Comparison of ENCODE assay signal across 8 cellular contexts in the genomic region with DNA sequence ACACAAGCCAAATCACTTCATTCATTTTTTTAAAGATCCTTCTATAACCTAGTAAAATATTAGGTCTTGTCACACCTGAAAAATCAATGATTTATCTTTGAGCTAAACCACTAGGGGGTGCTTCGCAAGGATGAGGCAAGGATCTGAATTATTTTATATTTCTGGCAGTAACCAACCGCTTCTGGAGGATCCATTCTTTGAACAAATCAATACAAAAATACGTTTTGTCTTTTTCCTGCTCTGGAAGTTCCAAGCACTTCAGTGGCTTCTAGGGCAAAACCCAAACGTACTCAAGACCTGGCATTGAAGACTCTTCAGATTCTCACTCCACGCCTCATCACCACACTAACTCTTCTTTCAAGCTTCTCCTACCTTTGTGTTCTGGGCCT. TPM values are rescaled to one million over a fixed set of nuclear protein-coding genes. Genes with fewer than 3 reads are reported as not detected.
DNase-seq lines count a peak whose midpoint lies in the region; ATAC-seq, FAIRE-seq and TF ChIP-seq lines count a peak whose summit lies in the region.

No MANE protein-coding gene starts in this region.

- H3K4me3 ChIP-seq in ACC112 (ENCODE audit: low read depth, low read length) (peak overlapping the region; percentile 94), GM12865 (ENCODE audit: low read depth, low read length) (peak overlapping the region; percentile 95), HepG2 (replicated peaks in 1 of 3; ENCODE audit: insufficient read depth in 1 of 3, low read depth in 2 of 3, low read length in 3 of 3) (peak overlapping the region; percentile 79 to 85 (median 84)), upper lobe of left lung (peak overlapping the region; percentile 55 to 89 (median 67))

- peak overlapping the region; percentile 80 for H3K4me2 ChIP-seq in HepG2 (ENCODE audit: low read depth, low read length)

- TF ChIP-seq CTCF in GM12865 (IDR thresholded peaks at IDR 0.05; ENCODE audit: insufficient read depth, low read depth, low read length, missing control alignments) (peak; percentile 57), HepG2 (CRISPR knock-in tag; IDR thresholded peaks at IDR 0.05) (peak; percentile 57), upper lobe of left lung (IDR thresholded peaks at IDR 0.05) (peak; percentile 12 to 55 (median 35))

- TF ChIP-seq POLR2A in HepG2 (IDR thresholded peaks at IDR 0.05; ENCODE audit: insufficient read depth in 1 of 2, low read depth in 2 of 2, low read length in 2 of 2) (no peak), upper lobe of left lung (IDR thresholded peaks at IDR 0.05) (no peak)

- POLR2A ChIA-PET in HepG2 (lab: Yijun Ruan, JAX), result interaction anchor here (0.9 to 2.4 kb wide), 10 partner anchors 12 to 872 kb away, joined by 3 to 19 read pairs (median 4); partner anchors contain the start of genes FAM43A and PPP1R2

- intact Hi-C loops in HepG2 (cut with micrococcal nuclease; ENCODE audit: unreplicated experiment), result loop anchor here (1.0 kb wide), 1 partner anchor 435 kb away; no protein-coding TSS in a partner anchor

- peak overlapping the region; percentile 89 for H3K27ac ChIP-seq in ACC112 (ENCODE audit: low read depth, low read length)
- H3K27ac ChIP-seq in HepG2 (ENCODE audit: extremely low read length, insufficient read depth, low read length), result peak overlapping the region; percentile 81
- peak overlapping the region; percentile 79 to 93 (median 88) for H3K27ac ChIP-seq in upper lobe of left lung

- DNase-seq in GM12865 (ENCODE audit: low read depth), result peak; percentile 53
- DNase-seq in OCI-M1 (lab: John Stamatoyannopoulos, UW), result peak; percentile 42
- DNase-seq in cerebellar cortex (ENCODE audit: low spot score), result peak; percentile 47
- peak; percentile 28 for DNase-seq in HepG2 (ENCODE audit: low spot score)
- DNase-seq in upper lobe of left lung, result no peak
- DNase-seq in NCI-H128 (lab: John Stamatoyannopoulos, UW; ENCODE audit: unreplicated experiment), result no peak

- no peak for FAIRE-seq in HepG2 (lab: Jason Lieb, UNC)

- in situ Hi-C loops in HepG2 (cut with HindIII; ENCODE audit: extremely low pct_ligation_motif_present, low pct_unique_long_range_greater_than_20kb), result loop anchor here (5.0 kb wide), 1 partner anchor 586 kb away; no protein-coding TSS in a partner anchor

- CTCF ChIA-PET in HepG2 (lab: Yijun Ruan, JAX; ENCODE audit: low intra/inter-chr PET ratio, low total read pairs), result interaction anchor here (0.7 to 2.1 kb wide), 4 partner anchors 11 to 600 kb away, joined by 3 to 16 read pairs (median 4); no protein-coding TSS in a partner anchor

- BruUV-seq in HepG2 (replicated peaks; lab: Mats Ljungman, UMichigan), result TSS peak; percentile 65

- no peak for TF ChIP-seq EP300 in HepG2 (IDR thresholded peaks at IDR 0.05; ENCODE audit: low read depth in 2 of 2, low read length in 2 of 2)
- no peak for TF ChIP-seq EP300 in HepG2 (CRISPR knock-in tag; IDR thresholded peaks at IDR 0.05; ENCODE audit: borderline replicate concordance)
- TF ChIP-seq EP300 in upper lobe of left lung (IDR thresholded peaks at IDR 0.05), result no peak

- H3K79me2 ChIP-seq in ACC112 (ENCODE audit: control insufficient read depth, insufficient read depth, low read length, unreplicated experiment) (peaks cover 40% of the 10 kb centered on the region), HepG2 (ENCODE audit: insufficient read depth, low read length) (peaks cover 19% of the 10 kb centered on the region)

- no peak for TF ChIP-seq RAD21 in HepG2 (CRISPR knock-in tag; IDR thresholded peaks at IDR 0.05)

- no peaks in the 10 kb centered on the region for H4K20me1 ChIP-seq in HepG2 (ENCODE audit: insufficient read depth, low read length)

- H3K36me3 ChIP-seq in ACC112 (ENCODE audit: insufficient read depth, low read length) (peaks cover 14% of the 10 kb centered on the region; the same call in 1 of the 2 replicates), HepG2 (replicated peaks in 1 of 2; ENCODE audit: control insufficient read depth in 1 of 2, insufficient read depth in 2 of 2, low read length in 2 of 2) (peaks cover 3 to 14% of the 10 kb centered on the region in 2 experiments), upper lobe of left lung (peaks cover 0 to 25% (median 2%) of the 10 kb centered on the region in 4 donors)

- peak overlapping the region; percentile 76 for H3K9ac ChIP-seq in HepG2 (ENCODE audit: insufficient read depth, low read depth, low read length)

- no peaks in the 10 kb centered on the region for H3K9me3 ChIP-seq in HepG2 (ENCODE audit: low read length)
- H3K9me3 ChIP-seq in upper lobe of left lung, result no peaks in the 10 kb centered on the region

- peak; percentile 29 for ATAC-seq in HG03135 (IDR thresholded peaks at IDR 0.05; ENCODE audit: unreplicated experiment)
- ATAC-seq in HepG2, result peak; percentile 33
- ATAC-seq in upper lobe of left lung (ENCODE audit: low FRiP score in 2 of 2), result peak in 1 of 2 donors; percentile 45

- H2AFZ ChIP-seq in ACC112 (ENCODE audit: low read length, unreplicated experiment), result peak overlapping the region; percentile 68
- peak overlapping the region; percentile 20 for H2AFZ ChIP-seq in HepG2 (ENCODE audit: low read length)

- no peaks in the 10 kb centered on the region for H3K27me3 ChIP-seq in ACC112 (ENCODE audit: insufficient read depth, low read length)
- peaks cover 0 to 3% of the 10 kb centered on the region in 2 experiments; a peak in 1 of 5 replicates for H3K27me3 ChIP-seq in HepG2 (ENCODE audit: control insufficient read depth in 1 of 2, insufficient read depth in 2 of 2, low read length in 2 of 2)
- no peaks in the 10 kb centered on the region for H3K27me3 ChIP-seq in upper lobe of left lung

- WGBS in HepG2 (ENCODE audit: low lambda C conversion rate), result under 1% methylated on average over 5 of the region's 5 CpGs
- 1 to 2% methylated on average over 5 of the region's 5 CpGs for WGBS in upper lobe of left lung, 2 donors

- peaks cover 19% of the 10 kb centered on the region for H3K4me1 ChIP-seq in ACC112 (ENCODE audit: control insufficient read depth, insufficient read depth, low read length, unreplicated experiment)
- peaks cover 43% of the 10 kb centered on the region for H3K4me1 ChIP-seq in HepG2 (ENCODE audit: insufficient read depth, low read length)
- H3K4me1 ChIP-seq in upper lobe of left lung, result peaks cover 12 to 23% (median 18%) of the 10 kb centered on the region in 4 donors

RNA-seq across cellular contexts. Expression of gene LSG1, which starts 0.5 kb away (rescaled TPM):
- total RNA-seq in HepG2 (2016; rRNA removed; fragmentation: Illumina TruSeq; extraction: Trizol) (19.3 and 32.1 TPM in 2 replicates), upper lobe of left lung (10 to 100 TPM; 21.6 to 42.6 (median 34.7) TPM)
- total RNA-seq in HepG2 (2016; cell fraction: cytosol; rRNA removed; fragmentation: Illumina TruSeq; extraction: Trizol; ENCODE audit: low read depth), result 3.2 and 3.8 TPM in 2 replicates
- 22.5 and 34.8 TPM in 2 replicates for total RNA-seq in HepG2 (2016; cell fraction: insoluble cytoplasmic fraction; rRNA removed; fragmentation: Illumina TruSeq; extraction: Trizol)
- 6.8 and 8.5 TPM in 2 replicates for total RNA-seq in HepG2 (2016; cell fraction: membrane; rRNA removed; fragmentation: Illumina TruSeq; extraction: Trizol)
- 46.5 and 54.1 TPM in 2 replicates for total RNA-seq in HepG2 (2016; cell fraction: nucleus; rRNA removed; fragmentation: Illumina TruSeq; extraction: Trizol)
- 19.6 and 21.4 TPM in 2 replicates for polyA plus RNA-seq in HepG2 (2011; rRNA removed)
- 7.4 and 8.9 TPM in 2 replicates for polyA plus RNA-seq in HepG2 (2011; cell fraction: cytosol; rRNA removed)
- polyA plus RNA-seq in HepG2 (2011; cell fraction: nucleus; rRNA removed), result 30.7 and 32.0 TPM in 2 replicates
- 10.8 and 12.4 TPM in 2 replicates for polyA plus RNA-seq in HepG2 (2012)
- polyA plus RNA-seq in HepG2 (2016; cell fraction: cytosol; fragmentation: Illumina TruSeq; extraction: Trizol; ENCODE audit: low read depth), result 1.7 and 1.8 TPM in 2 replicates
- 14.0 and 14.1 TPM in 2 replicates for polyA plus RNA-seq in HepG2 (2016; cell fraction: insoluble cytoplasmic fraction; fragmentation: Illumina TruSeq; extraction: Trizol; ENCODE audit: low read depth)
- 2.6 and 3.8 TPM in 2 replicates for polyA plus RNA-seq in HepG2 (2016; cell fraction: membrane; fragmentation: Illumina TruSeq; extraction: Trizol; ENCODE audit: low read depth)
- 79.8 and 79.9 TPM in 2 replicates for polyA plus RNA-seq in HepG2 (2016; cell fraction: nucleus; fragmentation: Illumina TruSeq; extraction: Trizol; ENCODE audit: insufficient read depth, low read depth)
- 28.9 and 136 TPM in 2 replicates for polyA minus RNA-seq in HepG2 (2011; rRNA and poly(A)+ RNA removed; ENCODE audit: low replicate concordance)
- 6.3 and 10.3 TPM in 2 replicates for polyA minus RNA-seq in HepG2 (2011; cell fraction: cytosol; rRNA and poly(A)+ RNA removed)
- 49.8 and 65.3 TPM in 2 replicates for polyA minus RNA-seq in HepG2 (2011; cell fraction: nucleus; rRNA and poly(A)+ RNA removed)

RNA-seq across cellular contexts. Expression of gene FAM43A, which starts 14.2 kb away (rescaled TPM):
- total RNA-seq in HepG2 (2016; rRNA removed; fragmentation: Illumina TruSeq; extraction: Trizol) (0.42 and 0.91 TPM in 2 replicates), upper lobe of left lung (10 to 100 TPM in 5 of 6 donors, 1 to 10 TPM in 1; 7.6 to 32.3 (median 14.4) TPM)
- 0.18 and 0.20 TPM in 2 replicates for total RNA-seq in HepG2 (2016; cell fraction: cytosol; rRNA removed; fragmentation: Illumina TruSeq; extraction: Trizol; ENCODE audit: low read depth)
- 0.55 and 0.93 TPM in 2 replicates for total RNA-seq in HepG2 (2016; cell fraction: insoluble cytoplasmic fraction; rRNA removed; fragmentation: Illumina TruSeq; extraction: Trizol)
- 0.69 and 0.74 TPM in 2 replicates for total RNA-seq in HepG2 (2016; cell fraction: membrane; rRNA removed; fragmentation: Illumina TruSeq; extraction: Trizol)
- total RNA-seq in HepG2 (2016; cell fraction: nucleus; rRNA removed; fragmentation: Illumina TruSeq; extraction: Trizol), result 0.31 and 0.81 TPM in 2 replicates
- polyA plus RNA-seq in HepG2 (2011; rRNA removed), result 1.5 and 1.8 TPM in 2 replicates
- polyA plus RNA-seq in HepG2 (2011; cell fraction: cytosol; rRNA removed), result 1.5 and 3.9 TPM in 2 replicates
- polyA plus RNA-seq in HepG2 (2011; cell fraction: nucleus; rRNA removed), result 3.8 and 4.4 TPM in 2 replicates
- polyA plus RNA-seq in HepG2 (2012), result 0.38 and 0.64 TPM in 2 replicates
- 0.08 and 0.19 TPM in 2 replicates for polyA plus RNA-seq in HepG2 (2016; cell fraction: cytosol; fragmentation: Illumina TruSeq; extraction: Trizol; ENCODE audit: low read depth)
- 0.67 and 0.83 TPM in 2 replicates for polyA plus RNA-seq in HepG2 (2016; cell fraction: insoluble cytoplasmic fraction; fragmentation: Illumina TruSeq; extraction: Trizol; ENCODE audit: low read depth)
- 0.63 and 0.93 TPM in 2 replicates for polyA plus RNA-seq in HepG2 (2016; cell fraction: membrane; fragmentation: Illumina TruSeq; extraction: Trizol; ENCODE audit: low read depth)
- polyA plus RNA-seq in HepG2 (2016; cell fraction: nucleus; fragmentation: Illumina TruSeq; extraction: Trizol; ENCODE audit: insufficient read depth, low read depth), result 1.1 and 1.2 TPM in 2 replicates
- 1.5 and 4.9 TPM in 2 replicates for polyA minus RNA-seq in HepG2 (2011; rRNA and poly(A)+ RNA removed; ENCODE audit: low replicate concordance)
- 1.5 and 1.8 TPM in 2 replicates for polyA minus RNA-seq in HepG2 (2011; cell fraction: cytosol; rRNA and poly(A)+ RNA removed)
- 0.99 and 1.4 TPM in 2 replicates for polyA minus RNA-seq in HepG2 (2011; cell fraction: nucleus; rRNA and poly(A)+ RNA removed)

RNA-seq across cellular contexts. Expression of gene TMEM44, which starts 38.3 kb away (rescaled TPM):
- total RNA-seq in HepG2 (2016; rRNA removed; fragmentation: Illumina TruSeq; extraction: Trizol) (3.2 and 7.3 TPM in 2 replicates), upper lobe of left lung (10 to 100 TPM; 12.9 to 39.3 (median 22.1) TPM)
- total RNA-seq in HepG2 (2016; cell fraction: cytosol; rRNA removed; fragmentation: Illumina TruSeq; extraction: Trizol; ENCODE audit: low read depth), result 2.0 and 2.5 TPM in 2 replicates
- total RNA-seq in HepG2 (2016; cell fraction: insoluble cytoplasmic fraction; rRNA removed; fragmentation: Illumina TruSeq; extraction: Trizol), result 2.4 and 7.8 TPM in 2 replicates
- 3.7 and 4.9 TPM in 2 replicates for total RNA-seq in HepG2 (2016; cell fraction: membrane; rRNA removed; fragmentation: Illumina TruSeq; extraction: Trizol)
- 8.7 and 10.7 TPM in 2 replicates for total RNA-seq in HepG2 (2016; cell fraction: nucleus; rRNA removed; fragmentation: Illumina TruSeq; extraction: Trizol)
- 13.8 and 16.0 TPM in 2 replicates for polyA plus RNA-seq in HepG2 (2011; rRNA removed)
- 8.3 and 8.8 TPM in 2 replicates for polyA plus RNA-seq in HepG2 (2011; cell fraction: cytosol; rRNA removed)
- 49.0 and 57.1 TPM in 2 replicates for polyA plus RNA-seq in HepG2 (2011; cell fraction: nucleus; rRNA removed)
- polyA plus RNA-seq in HepG2 (2012), result 6.3 and 10.4 TPM in 2 replicates
- 1.9 and 2.6 TPM in 2 replicates for polyA plus RNA-seq in HepG2 (2016; cell fraction: cytosol; fragmentation: Illumina TruSeq; extraction: Trizol; ENCODE audit: low read depth)
- 3.4 and 3.6 TPM in 2 replicates for polyA plus RNA-seq in HepG2 (2016; cell fraction: insoluble cytoplasmic fraction; fragmentation: Illumina TruSeq; extraction: Trizol; ENCODE audit: low read depth)
- polyA plus RNA-seq in HepG2 (2016; cell fraction: membrane; fragmentation: Illumina TruSeq; extraction: Trizol; ENCODE audit: low read depth), result 3.5 and 4.2 TPM in 2 replicates
- polyA plus RNA-seq in HepG2 (2016; cell fraction: nucleus; fragmentation: Illumina TruSeq; extraction: Trizol; ENCODE audit: insufficient read depth, low read depth), result 34.3 and 35.9 TPM in 2 replicates
- 11.5 and 19.4 TPM in 2 replicates for polyA minus RNA-seq in HepG2 (2011; rRNA and poly(A)+ RNA removed; ENCODE audit: low replicate concordance)
- 2.8 and 4.9 TPM in 2 replicates for polyA minus RNA-seq in HepG2 (2011; cell fraction: cytosol; rRNA and poly(A)+ RNA removed)
- 13.4 and 15.0 TPM in 2 replicates for polyA minus RNA-seq in HepG2 (2011; cell fraction: nucleus; rRNA and poly(A)+ RNA removed)

Comparison
In these comparisons a context has a peak if more than half of its experiments do, and no peak if none do; other contexts are left out.
1. DNase-seq: peak in GM12865 (single experiment), OCI-M1 (single experiment), cerebellar cortex (single experiment) and HepG2 (single experiment); none in upper lobe of left lung (0 of 2) and NCI-H128 (single experiment).
2. Peak in every context shown above with its lines, with median percentiles within 50 percentile points of each other: H3K27ac ChIP-seq, H3K4me3 ChIP-seq and CTCF ChIP-seq.